In the genomic region with DNA sequence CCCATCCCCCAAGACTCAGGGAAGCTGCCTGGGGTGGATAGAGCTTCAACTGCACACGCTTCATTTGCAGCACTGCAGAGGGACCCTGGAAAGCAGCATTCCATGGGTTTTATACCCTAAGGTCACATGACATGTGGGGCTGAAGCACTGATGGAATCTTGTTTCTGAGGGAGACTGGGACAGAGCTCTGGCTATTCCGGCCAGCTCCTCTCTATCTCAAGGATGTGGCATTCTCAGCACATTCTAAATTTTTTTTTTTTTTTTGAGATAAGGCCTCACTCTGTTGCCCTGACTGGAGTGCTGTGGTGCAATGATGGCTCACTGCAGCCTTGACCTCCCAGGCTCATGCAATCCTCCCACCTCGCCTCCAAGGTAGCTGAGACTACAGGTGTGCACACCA, we compare ENCODE assay signal across 30 cellular contexts.
"Had no signal": no experiment of that assay in that cellular context is flagged by ENCODE, and none has a peak within 500 bp of the region (broad histone marks: within the 10 kb centered on the region; RNA-seq: fewer than 3 reads in every experiment).

No MANE protein-coding gene starts in this region.

- H3K36me3 ChIP-seq: ascending aorta, cardiac muscle cell, Peyer's patch, SJSA1 had no signal

- H3K27me3 Mint-ChIP-seq: activated CD4-positive, alpha-beta T cell treated with anti-CD3 and anti-CD28 coated beads, Interleukin-2, amount 10 ng/mL, durations not matched to agents 7 days and 5 days had no signal

- H3K4me1 Mint-ChIP-seq: activated CD4-positive, alpha-beta T cell treated with anti-CD3 and anti-CD28 coated beads for 36 hours; activated CD4-positive, alpha-beta T cell treated with anti-CD3 and anti-CD28 coated beads, Interleukin-2, amount 10 ng/mL, durations not matched to agents 7 days and 5 days; activated naive CD4-positive, alpha-beta T cell treated with anti-CD3 and anti-CD28 coated beads, Interleukin-2, amount 50 U/mL, for 24 hours; activated naive CD8-positive, alpha-beta T cell treated with anti-CD3 and anti-CD28 coated beads, Interleukin-2, amount 10 ng/mL, durations not matched to agents 7 days and 5 days had no signal

- H3K4me2 ChIP-seq: SK-N-SH had no signal

- H3K4me3 ChIP-seq: ascending aorta, cardiac muscle cell, K562, Peyer's patch, SJSA1 had no signal

- H3K27ac ChIP-seq: ascending aorta, cardiac muscle cell, Peyer's patch, SJSA1 had no signal

- H3K9me3 ChIP-seq: ascending aorta, Peyer's patch, SJSA1 had no signal

- ATAC-seq: activated CD4-positive, alpha-beta T cell treated with anti-CD3 and anti-CD28 coated beads for 36 hours; activated CD4-positive, CD25-positive, alpha-beta regulatory T cell treated with anti-CD3 and anti-CD28 coated beads, Interleukin-2, amount 50 U/mL, for 24 hours; activated CD8-positive, alpha-beta T cell treated with anti-CD3 and anti-CD28 coated beads, Interleukin-2, amount 10 ng/mL, durations not matched to agents 7 days and 5 days; K562; PC-3 had no signal

- H3K4me1 ChIP-seq: ascending aorta, Peyer's patch, SJSA1 had no signal

- DNase-seq: activated CD4-positive, alpha-beta T cell treated with anti-CD3 and anti-CD28 coated beads for 36 hours; activated CD4-positive, alpha-beta T cell treated with anti-CD3 and anti-CD28 coated beads, Interleukin-2, amount 10 ng/mL, durations not matched to agents 7 days and 5 days; activated CD4-positive, alpha-beta T cell treated with anti-CD3 and anti-CD28 coated beads, Interleukin-2, amount 50 U/mL, for 48 hours; activated CD8-positive, alpha-beta T cell treated with anti-CD3 and anti-CD28 coated beads, Interleukin-2, amount 10 ng/mL, durations not matched to agents 7 days and 5 days; activated gamma-delta T cell; activated naive CD4-positive, alpha-beta T cell treated with Interleukin-2 at 50 U/mL for 16 hours; activated naive CD8-positive, alpha-beta T cell treated with anti-CD3 and anti-CD28 coated beads, Interleukin-2, amount 10 ng/mL, durations not matched to agents 7 days and 5 days; activated T-cell treated with anti-CD3 and anti-CD28 coated beads, Interleukin-2, amount 50 U/mL, for 24 hours; amygdala; NCI-H1092 treated with DMSO at 0.1 percent for 48 hours; NCI-H1417; NCI-H146; NCI-H187; NCI-H2081; NCI-H345; NCI-H524 treated with DMSO at 0.1 percent for 48 hours; PC-3; Peyer's patch; RPMI8226; SHP77 treated with DMSO at 0.1 percent for 48 hours; SK-N-SH had no signal

- H3K36me3 Mint-ChIP-seq: activated naive CD4-positive, alpha-beta T cell treated with anti-CD3 and anti-CD28 coated beads, Interleukin-2, amount 50 U/mL, for 24 hours; activated naive CD8-positive, alpha-beta T cell treated with anti-CD3 and anti-CD28 coated beads, Interleukin-2, amount 10 ng/mL, durations not matched to agents 7 days and 5 days had no signal

- H3K27ac Mint-ChIP-seq: activated CD4-positive, alpha-beta T cell treated with anti-CD3 and anti-CD28 coated beads for 36 hours; activated CD4-positive, alpha-beta T cell treated with anti-CD3 and anti-CD28 coated beads, Interleukin-2, amount 10 ng/mL, durations not matched to agents 7 days and 5 days; activated CD8-positive, alpha-beta T cell treated with anti-CD3 and anti-CD28 coated beads, Interleukin-2, amount 10 ng/mL, durations not matched to agents 7 days and 5 days; activated naive CD4-positive, alpha-beta T cell treated with anti-CD3 and anti-CD28 coated beads, Interleukin-2, amount 50 U/mL, for 24 hours; activated naive CD8-positive, alpha-beta T cell treated with anti-CD3 and anti-CD28 coated beads, Interleukin-2, amount 10 ng/mL, durations not matched to agents 7 days and 5 days; activated T-cell treated with anti-CD3 and anti-CD28 coated beads, Interleukin-2, amount 50 U/mL, for 24 hours; activated T-helper 2 cell treated with anti-CD3 and anti-CD28 coated beads, Interferon-gamma antibody, Interleukin-2, Interleukin-4, amounts not matched to agents 10 μg/mL and 5 μg/mL and 100 μg/mL, durations not matched to agents 14 hours and 24 hours and 36 hours; T-helper 1 cell treated with Interleukin-12 subunit alpha and Interleukin-12 subunit beta and Interleukin-4 antibody, amounts not matched to agents 30 μg/mL and 1 μg/mL, for 36 hours; T-helper 2 cell treated with Interferon-gamma antibody and Interleukin-4, amounts not matched to agents 5 μg/mL and 100 μg/mL, for 36 hours had no signal

- H3K4me3 Mint-ChIP-seq: activated CD4-positive, alpha-beta T cell treated with anti-CD3 and anti-CD28 coated beads for 36 hours; activated CD4-positive, alpha-beta T cell treated with anti-CD3 and anti-CD28 coated beads, Interleukin-2, amount 10 ng/mL, durations not matched to agents 7 days and 5 days; activated CD8-positive, alpha-beta T cell treated with anti-CD3 and anti-CD28 coated beads, Interleukin-2, amount 10 ng/mL, durations not matched to agents 7 days and 5 days; activated naive CD4-positive, alpha-beta T cell treated with anti-CD3 and anti-CD28 coated beads, Interleukin-2, amount 50 U/mL, for 24 hours; activated naive CD8-positive, alpha-beta T cell treated with anti-CD3 and anti-CD28 coated beads, Interleukin-2, amount 10 ng/mL, durations not matched to agents 7 days and 5 days; activated T-cell treated with anti-CD3 and anti-CD28 coated beads, Interleukin-2, amount 50 U/mL, for 24 hours; T-helper 1 cell treated with Interleukin-12 subunit alpha and Interleukin-12 subunit beta and Interleukin-4 antibody, amounts not matched to agents 30 μg/mL and 1 μg/mL, for 36 hours; T-helper 2 cell treated with Interferon-gamma antibody and Interleukin-4, amounts not matched to agents 5 μg/mL and 100 μg/mL, for 36 hours had no signal

- H3K27me3 ChIP-seq: ascending aorta, cardiac muscle cell, Peyer's patch, SJSA1 had no signal

- H3K9me3 Mint-ChIP-seq: activated CD4-positive, alpha-beta T cell treated with anti-CD3 and anti-CD28 coated beads, Interleukin-2, amount 10 ng/mL, durations not matched to agents 7 days and 5 days; activated naive CD4-positive, alpha-beta T cell treated with anti-CD3 and anti-CD28 coated beads, Interleukin-2, amount 50 U/mL, for 24 hours; activated naive CD8-positive, alpha-beta T cell treated with anti-CD3 and anti-CD28 coated beads, Interleukin-2, amount 10 ng/mL, durations not matched to agents 7 days and 5 days; activated T-helper 2 cell treated with anti-CD3 and anti-CD28 coated beads, Interferon-gamma antibody, Interleukin-2, Interleukin-4, amounts not matched to agents 10 μg/mL and 5 μg/mL and 100 μg/mL, durations not matched to agents 14 hours and 24 hours and 36 hours; T-helper 1 cell treated with Interleukin-12 subunit alpha and Interleukin-12 subunit beta and Interleukin-4 antibody, amounts not matched to agents 30 μg/mL and 1 μg/mL, for 36 hours; T-helper 2 cell treated with Interferon-gamma antibody and Interleukin-4, amounts not matched to agents 5 μg/mL and 100 μg/mL, for 36 hours had no signal

- H3K9ac ChIP-seq: SK-N-SH had no signal
